14 cellular contexts compared by ENCODE assay signal in the genomic region with DNA sequence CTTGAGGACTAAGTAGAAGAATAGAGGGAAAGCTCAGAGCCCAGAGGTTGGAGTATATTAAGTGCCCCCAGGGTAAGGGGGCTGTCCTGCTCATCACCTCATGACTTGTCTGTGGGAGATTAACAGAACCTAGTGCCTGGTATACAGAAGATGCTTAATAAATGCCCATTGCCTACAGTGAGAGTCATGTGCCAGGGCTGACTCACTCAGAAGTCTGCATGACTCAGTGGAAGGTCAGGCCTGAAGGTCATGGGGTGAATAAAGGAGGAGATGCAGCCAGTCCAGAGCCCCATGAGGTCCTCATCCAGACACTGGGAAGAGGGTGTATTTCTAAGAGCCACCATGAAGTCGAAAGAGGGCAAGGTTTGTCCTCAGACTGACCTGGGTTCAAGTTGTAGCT.
DNase-seq lines count a peak whose midpoint lies in the region; ATAC-seq, FAIRE-seq and TF ChIP-seq lines count a peak whose summit lies in the region.
"Had no signal": no experiment of that assay in that cellular context is flagged by ENCODE, and none has a peak within 500 bp of the region (broad histone marks: within the 10 kb centered on the region; RNA-seq: fewer than 3 reads in every experiment).

No MANE protein-coding gene starts in this region.

- H3K9me3 ChIP-seq in osteoblast (ENCODE audit: low read depth, low read length) = no peaks in the 10 kb centered on the region
- H3K9me3 ChIP-seq: BLaER1, thoracic aorta had no signal

- FAIRE-seq in GM19239 (lab: Jason Lieb, UNC) = no peak

- peaks cover 22% of the 10 kb centered on the region for H3K4me1 ChIP-seq in osteoblast (ENCODE audit: insufficient read depth, low read length)
- H3K4me1 ChIP-seq: BLaER1 had no signal

- H3K36me3 ChIP-seq in osteoblast (ENCODE audit: insufficient read depth, low read length) = no peaks in the 10 kb centered on the region
- H3K36me3 ChIP-seq: BLaER1, heart right ventricle, thoracic aorta had no signal

- no peak overlapping the region for H3K4me2 ChIP-seq in osteoblast (ENCODE audit: insufficient read depth, low read length)
- H3K4me2 ChIP-seq: BLaER1 had no signal

- DNase-seq in GM03348 (ENCODE audit: low spot score) = peak; percentile 51
- peak; percentile 9 for DNase-seq in MV-4-11 (lab: John Stamatoyannopoulos, UW)
- DNase-seq in dermis blood vessel endothelial cell = peak; percentile 45
- peak; percentile 84 for DNase-seq in osteoblast (ENCODE audit: insufficient read length, low spot score, missing footprints)
- no peak for DNase-seq in T1000 (lab: John Stamatoyannopoulos, UW)
- DNase-seq in GM19239 (ENCODE audit: insufficient read length, low spot score) = no peak
- DNase-seq in DMS 273 treated with DMSO at 0.1 percent for 48 hours (lab: John Stamatoyannopoulos, UW) = no peak
- DNase-seq: activated CD8-positive, alpha-beta memory T cell treated with anti-CD3 and anti-CD28 coated beads, Interleukin-2, amount 50 U/mL, for 48 hours; DMS79 treated with DMSO at 0.1 percent for 48 hours; NCI-H2171 treated with DMSO at 0.1 percent for 48 hours had no signal

- no peak overlapping the region for H3K4me3 ChIP-seq in osteoblast (ENCODE audit: insufficient read depth, low read length)
- H3K4me3 ChIP-seq: BLaER1, heart right ventricle, thoracic aorta had no signal

- H3K27me3 ChIP-seq in osteoblast (ENCODE audit: insufficient read depth, low read length) = peaks cover 4% of the 10 kb centered on the region
- H3K27me3 ChIP-seq: BLaER1 had no signal

- H3K79me2 ChIP-seq in osteoblast (ENCODE audit: insufficient read depth, low read length) = no peaks in the 10 kb centered on the region

- H4K20me1 ChIP-seq in osteoblast (ENCODE audit: insufficient read depth, low read length) = no peaks in the 10 kb centered on the region
- H4K20me1 ChIP-seq: BLaER1 had no signal

- TF ChIP-seq CTCF in osteoblast (IDR thresholded peaks at IDR 0.05; ENCODE audit: extremely low read depth, low read depth, low read length) = no peak

- no peak overlapping the region for H2AFZ ChIP-seq in osteoblast (ENCODE audit: low read length)

- H3K27ac ChIP-seq in osteoblast (ENCODE audit: low read depth, low read length) = no peak overlapping the region
- H3K27ac ChIP-seq: BLaER1, thoracic aorta had no signal

- no peak for ATAC-seq in GM19328 (IDR thresholded peaks at IDR 0.05; ENCODE audit: unreplicated experiment)

Comparison
In these comparisons a context has a peak if more than half of its experiments do, and no peak if none do; other contexts are left out.
1. DNase-seq: peak in GM03348 (single experiment), MV-4-11 (single experiment), dermis blood vessel endothelial cell (single experiment) and osteoblast (single experiment); none in T1000 (single experiment), GM19239 (single experiment) and DMS 273 treated with DMSO at 0.1 percent for 48 hours (single experiment).